8 cellular contexts compared by ENCODE assay signal in the genomic region with DNA sequence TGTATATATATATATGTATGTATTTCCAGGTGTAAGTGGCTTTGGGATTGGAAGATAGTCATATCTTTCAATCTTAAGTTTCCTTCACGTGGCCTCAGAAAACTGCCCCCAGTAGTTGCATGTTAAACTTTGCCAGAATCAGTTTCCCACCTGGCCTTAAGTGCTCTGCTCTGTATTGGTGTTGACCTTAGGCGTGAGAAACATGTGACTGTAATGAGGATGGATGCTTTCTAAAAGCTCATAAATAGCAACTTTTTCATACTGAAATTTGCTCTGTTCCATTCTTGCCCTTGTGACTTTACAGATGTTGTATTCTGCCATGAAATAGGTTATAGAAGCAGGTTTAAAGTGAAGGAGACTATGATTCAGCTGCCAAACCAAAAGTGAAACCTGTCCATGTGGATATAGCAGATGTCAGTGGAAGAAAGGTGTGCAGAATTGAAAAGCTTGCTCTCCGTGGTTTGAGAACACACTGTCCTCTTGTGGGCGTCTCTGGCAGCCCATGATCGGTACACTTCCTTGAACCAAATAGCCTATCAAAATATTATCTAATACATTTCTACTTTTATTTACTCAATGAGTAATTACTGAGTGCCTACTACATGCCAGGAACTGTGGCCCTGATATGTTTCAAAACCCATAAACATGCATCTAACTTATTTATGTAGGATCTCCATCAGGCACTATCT. TPM values are rescaled to one million over a fixed set of nuclear protein-coding genes. Genes with fewer than 3 reads are reported as not detected.
DNase-seq lines count a peak whose midpoint lies in the region; ATAC-seq, FAIRE-seq and TF ChIP-seq lines count a peak whose summit lies in the region.
"Had no signal": no experiment of that assay in that cellular context is flagged by ENCODE, and none has a peak within 500 bp of the region (broad histone marks: within the 10 kb centered on the region; RNA-seq: fewer than 3 reads in every experiment).

No MANE protein-coding gene starts in this region.

- no peak for FAIRE-seq in K562 (lab: Jason Lieb, UNC)

- no peak for TF ChIP-seq EP300 in K562 (IDR thresholded peaks at IDR 0.05; ENCODE audit: low read length)

- no peak for TF ChIP-seq POLR2A in K562 (conservative IDR thresholded peaks at IDR 0.05)

- CTCF ChIA-PET in K562 (lab: Yijun Ruan, JAX; ENCODE audit: low intra/inter-chr PET ratio): no interaction called here

- H3K4me1 Mint-ChIP-seq in natural killer cell treated with Interleukin-12 subunit alpha and Interleukin-12 subunit beta and Interleukin-15 and Interleukin-18, amount 100 ng/mL, for 72 hours (ENCODE audit: low read depth in 2 of 2): peaks cover 6 to 8% of the 10 kb centered on the region in 2 donors

- no peak overlapping the region for H3K27ac Mint-ChIP-seq in natural killer cell treated with Interleukin-12 subunit alpha and Interleukin-12 subunit beta and Interleukin-15 and Interleukin-18, amount 100 ng/mL, for 72 hours
- H3K27ac Mint-ChIP-seq: stimulated activated naive CD8-positive, alpha-beta T cell treated with anti-CD3 and anti-CD28 coated beads, Interleukin-15, Interleukin-2, amounts not matched to agents 100 ng/mL and 50 ng/mL, for 24 hours had no signal

- WGBS in K562 (ENCODE audit: insufficient coverage, low coverage, missing lambda C conversion rate): 19% methylated on average over 5 of the region's 5 CpGs

- H3K36me3 ChIP-seq in K562 (ENCODE audit: control insufficient read depth, insufficient read depth, low read length): no peaks in the 10 kb centered on the region

- H3K9me1 ChIP-seq in K562 (ENCODE audit: control insufficient read depth, insufficient read depth, low read length): no peaks in the 10 kb centered on the region

- peak overlapping the region; percentile 34; the same call in 1 of the 2 replicates for H3K4me2 ChIP-seq in K562 (ENCODE audit: insufficient read depth, low read length)

- no peaks in the 10 kb centered on the region for H3K9me3 Mint-ChIP-seq in natural killer cell treated with Interleukin-12 subunit alpha and Interleukin-12 subunit beta and Interleukin-15 and Interleukin-18, amount 100 ng/mL, for 72 hours
- H3K9me3 Mint-ChIP-seq: stimulated activated naive CD8-positive, alpha-beta T cell treated with anti-CD3 and anti-CD28 coated beads, Interleukin-15, Interleukin-2, amounts not matched to agents 100 ng/mL and 50 ng/mL, for 24 hours had no signal

- ATAC-seq in GM18909 (IDR thresholded peaks at IDR 0.05; ENCODE audit: poor library complexity, unreplicated experiment): peak; percentile 60
- peak; percentile 71 for ATAC-seq in HG03342 (IDR thresholded peaks at IDR 0.05; ENCODE audit: unreplicated experiment)
- peak; percentile 65 for ATAC-seq in K562
- ATAC-seq in natural killer cell treated with Interleukin-12 subunit alpha and Interleukin-12 subunit beta and Interleukin-15 and Interleukin-18, amount 100 ng/mL, for 72 hours: peak; percentile 36 to 44
- ATAC-seq in Right ventricle myocardium inferior: no peak

- no peaks in the 10 kb centered on the region for H3K27me3 Mint-ChIP-seq in natural killer cell treated with Interleukin-12 subunit alpha and Interleukin-12 subunit beta and Interleukin-15 and Interleukin-18, amount 100 ng/mL, for 72 hours
- H3K27me3 Mint-ChIP-seq: stimulated activated naive CD8-positive, alpha-beta T cell treated with anti-CD3 and anti-CD28 coated beads, Interleukin-15, Interleukin-2, amounts not matched to agents 100 ng/mL and 50 ng/mL, for 24 hours had no signal

- H2AFZ ChIP-seq in K562 (ENCODE audit: low read depth, low read length): no peak overlapping the region

- H3K79me2 ChIP-seq in K562 (ENCODE audit: control insufficient read depth, insufficient read depth, low read length): no peaks in the 10 kb centered on the region

- no peaks in the 10 kb centered on the region for H3K9me3 ChIP-seq in K562 (replicated peaks; ENCODE audit: control insufficient read depth, insufficient read depth, low read depth, low read length)

- peaks cover 0 to 20% of the 10 kb centered on the region in 2 experiments; a peak in 3 of 5 replicates for H3K4me1 ChIP-seq in K562 (replicated peaks in 1 of 2; ENCODE audit: control insufficient read depth in 2 of 2, insufficient read depth in 2 of 2, low read length in 2 of 2)

- BruUV-seq in K562 (replicated peaks; lab: Mats Ljungman, UMichigan): no TSS peak

- TF ChIP-seq RAD21 in K562 (CRISPR knock-in tag; conservative IDR thresholded peaks at IDR 0.05 in 1 of 2, IDR thresholded peaks at IDR 0.05 in 1 of 2): 0 out of 4 replicates have a peak, but pooled peaks of 1 of the 2 experiments have one; percentile 15

- no peak overlapping the region for H3K9ac ChIP-seq in K562 (ENCODE audit: insufficient read depth in 1 of 2, low read depth in 2 of 2, low read length in 2 of 2)

- POLR2A ChIA-PET in K562 (lab: Yijun Ruan, JAX): interaction anchor here (1.3 kb wide), 1 partner anchor 14 kb away, joined by 3 read pairs; no protein-coding TSS in a partner anchor

- no peaks in the 10 kb centered on the region for H4K20me1 ChIP-seq in K562 (replicated peaks; ENCODE audit: control insufficient read depth, insufficient read depth, low read length)

- no peak overlapping the region for H3K27ac ChIP-seq in K562 (ENCODE audit: extremely low read depth, low read depth, low read length)

- H3K4me3 Mint-ChIP-seq in natural killer cell treated with Interleukin-12 subunit alpha and Interleukin-12 subunit beta and Interleukin-15 and Interleukin-18, amount 100 ng/mL, for 72 hours: no peak overlapping the region
- H3K4me3 Mint-ChIP-seq: stimulated activated naive CD8-positive, alpha-beta T cell treated with anti-CD3 and anti-CD28 coated beads, Interleukin-15, Interleukin-2, amounts not matched to agents 100 ng/mL and 50 ng/mL, for 24 hours had no signal

- intact Hi-C loops in K562 (cut with micrococcal nuclease) (no loop called here), Right ventricle myocardium inferior (cut with DNase I) (loop anchor here (10.0 kb wide), 1 partner anchor 477 kb away; no protein-coding TSS in a partner anchor)

- H3K27me3 ChIP-seq in K562 (ENCODE audit: control insufficient read depth in 2 of 2, insufficient read depth in 2 of 2, low read length in 2 of 2): no peaks in the 10 kb centered on the region

- H3K36me3 Mint-ChIP-seq in natural killer cell treated with Interleukin-12 subunit alpha and Interleukin-12 subunit beta and Interleukin-15 and Interleukin-18, amount 100 ng/mL, for 72 hours: no peaks in the 10 kb centered on the region

- DNase-seq in K562 (ENCODE audit: extremely low read depth in 1 of 4, low spot score in 3 of 4) (peak in 1 of 4 experiments; percentile 22), anterior cingulate cortex (lab: John Stamatoyannopoulos, UW) (no peak), NCI-H524 treated with DMSO at 0.1 percent for 48 hours (lab: John Stamatoyannopoulos, UW) (no peak), Right ventricle myocardium inferior (ENCODE audit: missing footprints) (no peak)
- DNase-seq in natural killer cell treated with Interleukin-12 subunit alpha and Interleukin-12 subunit beta and Interleukin-15 and Interleukin-18, amount 100 ng/mL, for 72 hours (ENCODE audit: low spot score): no peak

- no peak overlapping the region for H3K4me3 ChIP-seq in K562

- in situ Hi-C loops in K562 (cut with MboI): no loop called here

- TF ChIP-seq CTCF in K562 (IDR thresholded peaks at IDR 0.05 in 2 of 3, conservative IDR thresholded peaks at IDR 0.05 in 1 of 3; ENCODE audit: insufficient read depth in 2 of 3, low read depth in 1 of 3, low read length in 3 of 3): peak in 2 of 3 experiments; percentile 14 to 25; a peak in 3 of 6 replicates

RNA-seq across cellular contexts. Expression of gene SCG5, which starts 15.8 kb away (rescaled TPM):
- 0.69 TPM in 1 of 2 replicates, not detected in the other for total RNA-seq in K562 (2011; cell fraction: chromatin; rRNA removed; ENCODE audit: low replicate concordance)
- not detected in 2 replicates for total RNA-seq in K562 (2011; cell fraction: nucleolus; rRNA removed)
- not detected in 2 replicates for total RNA-seq in K562 (2011; cell fraction: nucleoplasm; rRNA removed)
- not detected in 2 replicates for total RNA-seq in K562 (2014; rRNA removed)
- 0.33 TPM in 1 of 2 replicates, not detected in the other for total RNA-seq in K562 (2014; rRNA removed; fragmentation: Illumina TruSeq; extraction: Trizol)
- 0.19 and 0.76 TPM in 2 replicates for total RNA-seq in K562 (2015; rRNA removed; fragmentation: Illumina TruSeq; extraction: Trizol)
- total RNA-seq in K562 (2021): 0.31 and 0.33 TPM in 2 replicates
- polyA plus RNA-seq in K562 (2011; rRNA removed): 0.09 and 0.25 TPM in 2 replicates
- polyA plus RNA-seq in K562 (2011; cell fraction: cytosol; rRNA removed): not detected in 2 replicates
- 0.22 and 0.24 TPM in 2 replicates for polyA plus RNA-seq in K562 (2011; cell fraction: nucleus; rRNA removed)
- 0.14 and 0.25 TPM in 2 replicates for polyA plus RNA-seq in K562 (2012)
- polyA plus RNA-seq in K562 (2014; fragmentation: Illumina TruSeq; extraction: Trizol): not detected in 2 replicates
- polyA plus RNA-seq in K562 (2014; fragmentation: Nextera tagmentation; extraction: Ambion mirVana): under 1 TPM; 0.06 to 0.10 TPM
- polyA plus RNA-seq in K562 (2014; rRNA removed): 0.28 TPM in 1 of 2 replicates, not detected in the other
- not detected in 2 replicates for polyA minus RNA-seq in K562 (2011; rRNA and poly(A)+ RNA removed)
- polyA minus RNA-seq in K562 (2011; cell fraction: cytosol; rRNA and poly(A)+ RNA removed): not detected in 2 replicates
- polyA minus RNA-seq in K562 (2011; cell fraction: nucleus; rRNA and poly(A)+ RNA removed): 0.78 TPM in 1 of 2 replicates, not detected in the other
- total RNA-seq in natural killer cell treated with Interleukin-12 subunit alpha and Interleukin-12 subunit beta and Interleukin-15 and Interleukin-18, amount 100 ng/mL, for 72 hours: 1 to 10 TPM in 1 of 2 donors, under 1 TPM in 1; 0.74 to 3.8 TPM
- total RNA-seq in Right ventricle myocardium inferior: not detected

RNA-seq across cellular contexts. Expression of gene ARHGAP11A, which starts 42.0 kb away (rescaled TPM):
- 13.8 and 84.9 TPM in 2 replicates for total RNA-seq in K562 (2011; cell fraction: chromatin; rRNA removed; ENCODE audit: low replicate concordance)
- 10.0 and 17.0 TPM in 2 replicates for total RNA-seq in K562 (2011; cell fraction: nucleolus; rRNA removed)
- 27.4 and 31.5 TPM in 2 replicates for total RNA-seq in K562 (2011; cell fraction: nucleoplasm; rRNA removed)
- 39.0 and 40.5 TPM in 2 replicates for total RNA-seq in K562 (2014; rRNA removed)
- total RNA-seq in K562 (2014; rRNA removed; fragmentation: Illumina TruSeq; extraction: Trizol): 68.9 and 89.7 TPM in 2 replicates
- total RNA-seq in K562 (2015; rRNA removed; fragmentation: Illumina TruSeq; extraction: Trizol): 61.1 and 61.5 TPM in 2 replicates
- total RNA-seq in K562 (2021): 68.4 and 92.5 TPM in 2 replicates
- 36.9 and 49.8 TPM in 2 replicates for polyA plus RNA-seq in K562 (2011; rRNA removed)
- 7.7 and 14.0 TPM in 2 replicates for polyA plus RNA-seq in K562 (2011; cell fraction: cytosol; rRNA removed)
- polyA plus RNA-seq in K562 (2011; cell fraction: nucleus; rRNA removed): 17.3 and 17.5 TPM in 2 replicates
- 31.7 and 61.7 TPM in 2 replicates for polyA plus RNA-seq in K562 (2012)
- polyA plus RNA-seq in K562 (2014; fragmentation: Illumina TruSeq; extraction: Trizol): 76.8 and 81.3 TPM in 2 replicates
- polyA plus RNA-seq in K562 (2014; fragmentation: Nextera tagmentation; extraction: Ambion mirVana): 10 to 100 TPM; 17.5 to 21.0 TPM
- 50.2 and 66.6 TPM in 2 replicates for polyA plus RNA-seq in K562 (2014; rRNA removed)
- polyA minus RNA-seq in K562 (2011; rRNA and poly(A)+ RNA removed): 42.8 and 58.4 TPM in 2 replicates
- 20.0 and 23.5 TPM in 2 replicates for polyA minus RNA-seq in K562 (2011; cell fraction: cytosol; rRNA and poly(A)+ RNA removed)
- 16.2 and 27.1 TPM in 2 replicates for polyA minus RNA-seq in K562 (2011; cell fraction: nucleus; rRNA and poly(A)+ RNA removed)
- total RNA-seq in natural killer cell treated with Interleukin-12 subunit alpha and Interleukin-12 subunit beta and Interleukin-15 and Interleukin-18, amount 100 ng/mL, for 72 hours: 100 to 1,000 TPM in 1 of 2 donors, 10 to 100 TPM in 1; 89.9 to 108 TPM
- 1.7 TPM for total RNA-seq in Right ventricle myocardium inferior
